Comparison of ENCODE assay signal across 20 cellular contexts in genomic region chr13:26379831-26380230, GRCh38.
A peak's percentile ranks its signal among the peaks of the same experiment; 100 is the strongest.
DNase-seq lines count a peak whose midpoint lies in the region; ATAC-seq and TF ChIP-seq lines count a peak whose summit lies in the region.
"Had no signal": no experiment of that assay in that cellular context is flagged by ENCODE, and none has a peak within 500 bp of the region (broad histone marks: within the 10 kb centered on the region; RNA-seq: fewer than 3 reads in every experiment).

No MANE protein-coding gene starts in this region.

- H2AFZ ChIP-seq in GM23338: no peak overlapping the region
- H2AFZ ChIP-seq in trophoblast cell (ENCODE audit: insufficient read depth, low read length, poor library complexity): no peak overlapping the region

- peak overlapping the region; percentile 29 for H3K27ac Mint-ChIP-seq in GM23338
- peak overlapping the region; percentile 71 for H3K27ac Mint-ChIP-seq in neural crest cell (ENCODE audit: unreplicated experiment)

- no peak overlapping the region for H2AK5ac ChIP-seq in trophoblast cell (ENCODE audit: low read length)

- DNase-seq in GM23338 (ENCODE audit: low spot score): no peak
- no peak for DNase-seq in neural crest cell (ENCODE audit: low read depth, low spot score)
- DNase-seq in trophoblast cell: peak; percentile 20 to 66
- DNase-seq in lower lobe of right lung: no peak
- no peak for DNase-seq in GM13976 (ENCODE audit: low spot score)
- no peak for DNase-seq in posterior vena cava (ENCODE audit: low spot score)
- DNase-seq in NCI-H69 (lab: John Stamatoyannopoulos, UW): no peak
- DNase-seq: 8988T; ACHN; BE2C; C1 segment of cervical spinal cord; Calu3; CD4-positive, alpha-beta memory T cell; CD4-positive, CD25-positive, alpha-beta regulatory T cell; CD8-positive, alpha-beta memory T cell; COR-L47; DMS79 treated with DMSO at 0.1 percent for 48 hours; GF-D8 had no signal

- H2BK120ac ChIP-seq in trophoblast cell (ENCODE audit: insufficient read depth, low read length, poor library complexity): no peak overlapping the region

- no peak overlapping the region for H4K12ac ChIP-seq in trophoblast cell (ENCODE audit: low read depth, low read length)

- no peaks in the 10 kb centered on the region for H3K79me2 ChIP-seq in GM23338 (replicated peaks; ENCODE audit: insufficient read depth)
- H3K79me2 ChIP-seq in trophoblast cell (ENCODE audit: control insufficient read depth, insufficient read depth, low read length, poor library complexity): no peaks in the 10 kb centered on the region

- no peak overlapping the region for H2BK12ac ChIP-seq in trophoblast cell (ENCODE audit: low read length)

- no peaks in the 10 kb centered on the region for H4K20me1 ChIP-seq in GM23338 (replicated peaks; ENCODE audit: insufficient read depth)
- H4K20me1 ChIP-seq: BLaER1 had no signal

- H3K36me3 Mint-ChIP-seq in GM23338 (ENCODE audit: low read depth) (no peaks in the 10 kb centered on the region), neural crest cell (ENCODE audit: low read depth) (peaks cover 5% of the 10 kb centered on the region)

- no peak overlapping the region for H4K91ac ChIP-seq in trophoblast cell (ENCODE audit: low read depth, low read length)

- H3K9me3 ChIP-seq in trophoblast cell (ENCODE audit: insufficient read depth, low read depth, low read length) (no peaks in the 10 kb centered on the region), lower lobe of right lung (no peaks in the 10 kb centered on the region)
- H3K9me3 ChIP-seq: BE2C, BLaER1 had no signal

- H3K79me1 ChIP-seq in trophoblast cell (ENCODE audit: low read length): no peaks in the 10 kb centered on the region

- no peak overlapping the region for H3K14ac ChIP-seq in trophoblast cell (ENCODE audit: low read length)

- H3K4me3 Mint-ChIP-seq in GM23338 (no peak overlapping the region), neural crest cell (no peak overlapping the region)
- H3K4me3 Mint-ChIP-seq: CD14-positive monocyte; CD4-positive, alpha-beta memory T cell; CD4-positive, CD25-positive, alpha-beta regulatory T cell; CD8-positive, alpha-beta memory T cell had no signal

- no peak overlapping the region for H3K4ac ChIP-seq in trophoblast cell (ENCODE audit: low read depth, low read length)

- H3K4me1 Mint-ChIP-seq in GM23338: peaks cover 18% of the 10 kb centered on the region; the same call in 2 of the 3 replicates
- peaks cover 28% of the 10 kb centered on the region for H3K4me1 Mint-ChIP-seq in neural crest cell

- ATAC-seq in GM23338 (no peak), lower lobe of right lung (no peak)

- WGBS in trophoblast cell (ENCODE audit: extremely low coverage, insufficient coverage, insufficient read length): 100% methylated on average over 1 of the region's 5 CpGs

- H3K27me3 ChIP-seq in GM23338 (ENCODE audit: insufficient read depth): no peaks in the 10 kb centered on the region
- H3K27me3 ChIP-seq in trophoblast cell (ENCODE audit: insufficient read depth, low read length): no peaks in the 10 kb centered on the region
- H3K27me3 ChIP-seq in lower lobe of right lung (ENCODE audit: low read depth): no peaks in the 10 kb centered on the region
- H3K27me3 ChIP-seq: BE2C, BLaER1 had no signal

- H3K4me2 ChIP-seq in GM23338: no peak overlapping the region
- H3K4me2 ChIP-seq in trophoblast cell (ENCODE audit: low read length): no peak overlapping the region
- H3K4me2 ChIP-seq: BLaER1 had no signal

- H3K4me1 ChIP-seq in GM23338 (ENCODE audit: insufficient read depth): no peaks in the 10 kb centered on the region; the same call in 1 of the 2 replicates
- H3K4me1 ChIP-seq in trophoblast cell (ENCODE audit: control insufficient read depth in 1 of 2, insufficient read depth in 2 of 2, low read length in 2 of 2): no peaks in the 10 kb centered on the region
- no peaks in the 10 kb centered on the region for H3K4me1 ChIP-seq in lower lobe of right lung
- H3K4me1 ChIP-seq: BE2C, BLaER1 had no signal

- H3K9ac ChIP-seq in trophoblast cell (ENCODE audit: low read length): peak overlapping the region; percentile 63
- H3K9ac ChIP-seq: BLaER1 had no signal

- intact Hi-C loops in lower lobe of right lung (cut with DNase I) (no loop called here), posterior vena cava (cut with DNase I) (loop anchor here in 1 of 2 donors (10.0 kb wide), 1 partner anchor 1045 kb away; the partner anchor contains the start of gene GTF3A)

- no peak overlapping the region for H3K18ac ChIP-seq in trophoblast cell (ENCODE audit: low read length)

- no peak overlapping the region for H3K27ac ChIP-seq in GM23338 (ENCODE audit: low read depth)
- no peak overlapping the region for H3K27ac ChIP-seq in trophoblast cell (ENCODE audit: low read depth, low read length)
- no peak overlapping the region for H3K27ac ChIP-seq in lower lobe of right lung
- H3K27ac ChIP-seq: BLaER1 had no signal

- in situ Hi-C loops in GM13976 (cut with MboI; ENCODE audit: low sequenced_read_pairs, unreplicated experiment): no loop called here

- H3K36me3 ChIP-seq in GM23338 (ENCODE audit: insufficient read depth) (no peaks in the 10 kb centered on the region), trophoblast cell (ENCODE audit: control insufficient read depth in 1 of 2, insufficient read depth in 2 of 2, low read length in 2 of 2) (no peaks in the 10 kb centered on the region), lower lobe of right lung (no peaks in the 10 kb centered on the region)
- H3K36me3 ChIP-seq: BE2C had no signal

- no peaks in the 10 kb centered on the region for H3F3A ChIP-seq in GM23338 (replicated peaks; ENCODE audit: low read depth)

- H3K4me3 ChIP-seq in GM23338 (no peak overlapping the region), trophoblast cell (ENCODE audit: low read depth, low read length) (no peak overlapping the region), lower lobe of right lung (no peak overlapping the region)
- H3K4me3 ChIP-seq: BLaER1 had no signal

- H2BK5ac ChIP-seq in trophoblast cell (ENCODE audit: low read depth, low read length, poor library complexity): no peak overlapping the region

- H3K9me2 ChIP-seq in GM23338 (ENCODE audit: insufficient read depth): no peaks in the 10 kb centered on the region

- no peak overlapping the region for H4K8ac ChIP-seq in trophoblast cell (ENCODE audit: low read depth, low read length)

- H3K27me3 Mint-ChIP-seq in GM23338 (ENCODE audit: insufficient read depth, low read depth, poor library complexity): peaks cover 3% of the 10 kb centered on the region
- H3K27me3 Mint-ChIP-seq in neural crest cell (ENCODE audit: low read depth): no peaks in the 10 kb centered on the region
- H3K27me3 Mint-ChIP-seq: CD4-positive, alpha-beta memory T cell; CD4-positive, CD25-positive, alpha-beta regulatory T cell; CD8-positive, alpha-beta memory T cell had no signal

- H3K23ac ChIP-seq in trophoblast cell (ENCODE audit: low read length): no peak overlapping the region

- no peaks in the 10 kb centered on the region for H3K9me3 Mint-ChIP-seq in GM23338
- H3K9me3 Mint-ChIP-seq in neural crest cell: no peaks in the 10 kb centered on the region
- H3K9me3 Mint-ChIP-seq: CD14-positive monocyte; CD4-positive, alpha-beta memory T cell; CD4-positive, CD25-positive, alpha-beta regulatory T cell; CD8-positive, alpha-beta memory T cell had no signal

- no peak for TF ChIP-seq CTCF in GM23338 (conservative IDR thresholded peaks at IDR 0.05; ENCODE audit: low read depth in 2 of 2)
- no peak for TF ChIP-seq CTCF in neural crest cell (conservative IDR thresholded peaks at IDR 0.05)
- TF ChIP-seq CTCF in lower lobe of right lung (IDR thresholded peaks at IDR 0.05): no peak
- no peak for TF ChIP-seq CTCF in GM13976 (IDR thresholded peaks at IDR 0.05; ENCODE audit: borderline replicate concordance, control extremely low read depth, extremely low read depth, insufficient read depth, missing control alignments)

TF ChIP-seq in GM23338, 12 proteins besides CTCF, POLR2A, EP300 and RAD21 (continues in another document):
- TF ChIP-seq NANOG (IDR thresholded peaks at IDR 0.05; ENCODE audit: borderline replicate concordance): no peak
- no peak for TF ChIP-seq REST (IDR thresholded peaks at IDR 0.05; ENCODE audit: unreplicated experiment)
- TF ChIP-seq EZH2phosphoT487 (IDR thresholded peaks at IDR 0.05; ENCODE audit: unreplicated experiment): no peak
- TF ChIP-seq POLR2AphosphoS5 (IDR thresholded peaks at IDR 0.05; ENCODE audit: low read depth): no peak
- no peak for TF ChIP-seq ETS1 (IDR thresholded peaks at IDR 0.05)
- no peak for TF ChIP-seq EZH2 (IDR thresholded peaks at IDR 0.05; ENCODE audit: low read depth, unreplicated experiment)

Comparison
In these comparisons a context has a peak if more than half of its experiments do, and no peak if none do; other contexts are left out.
1. DNase-seq: peak in trophoblast cell (2 of 2); none in GM23338 (single experiment), neural crest cell (single experiment), lower lobe of right lung (single experiment), GM13976 (single experiment), posterior vena cava (single experiment) and NCI-H69 (single experiment).